ENCODE assay signal across 1 cellular context in the genomic region with DNA sequence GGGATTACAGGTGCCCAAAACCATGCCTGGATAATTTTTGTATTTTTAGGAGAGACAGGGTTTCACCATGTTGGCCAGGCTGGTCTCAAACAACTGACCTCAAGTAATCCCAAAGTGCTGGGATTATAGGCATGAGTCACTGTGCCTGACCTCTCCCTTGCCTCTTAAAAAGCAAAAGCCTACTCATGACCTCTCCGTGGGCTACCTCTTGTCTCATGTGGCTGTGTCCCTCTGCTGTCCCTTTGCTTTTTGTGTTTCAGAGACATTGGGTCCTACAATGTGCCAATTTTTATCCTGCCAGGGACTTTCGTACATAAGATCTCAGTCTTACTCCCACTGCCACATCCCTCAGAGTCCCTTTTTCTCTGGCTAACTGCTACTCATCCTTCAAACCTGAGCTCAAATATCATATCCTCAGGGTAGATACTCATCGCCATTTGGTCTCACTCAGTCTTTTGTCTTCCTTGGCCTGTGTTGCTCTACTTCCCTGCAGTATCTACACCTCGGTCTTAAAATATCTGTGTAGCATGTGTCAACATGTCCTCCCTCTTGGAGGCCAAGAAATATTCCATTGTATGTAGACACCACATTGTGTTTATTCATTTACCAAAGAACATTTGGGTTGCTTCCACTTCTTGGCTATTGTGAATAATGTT.
TF ChIP-seq lines count a peak whose summit lies in the region.

No MANE protein-coding gene starts in this region.

TF ChIP-seq in IMR-90, 13 proteins besides CTCF, POLR2A, EP300 and RAD21:
- no peak for TF ChIP-seq RFX5 (IDR thresholded peaks at IDR 0.05; ENCODE audit: low read depth, low read length)
- no peak for TF ChIP-seq FOS (IDR thresholded peaks at IDR 0.05; ENCODE audit: low read depth, low read length)
- no peak for TF ChIP-seq SMC3 (IDR thresholded peaks at IDR 0.05; ENCODE audit: low read depth, low read length)
- no peak for TF ChIP-seq MXI1 (IDR thresholded peaks at IDR 0.05; ENCODE audit: borderline replicate concordance, low read depth, low read length)
- no peak for TF ChIP-seq BHLHE40 (IDR thresholded peaks at IDR 0.05; ENCODE audit: low read depth, low read length)
